8 cellular contexts compared by ENCODE assay signal in the genomic region with DNA sequence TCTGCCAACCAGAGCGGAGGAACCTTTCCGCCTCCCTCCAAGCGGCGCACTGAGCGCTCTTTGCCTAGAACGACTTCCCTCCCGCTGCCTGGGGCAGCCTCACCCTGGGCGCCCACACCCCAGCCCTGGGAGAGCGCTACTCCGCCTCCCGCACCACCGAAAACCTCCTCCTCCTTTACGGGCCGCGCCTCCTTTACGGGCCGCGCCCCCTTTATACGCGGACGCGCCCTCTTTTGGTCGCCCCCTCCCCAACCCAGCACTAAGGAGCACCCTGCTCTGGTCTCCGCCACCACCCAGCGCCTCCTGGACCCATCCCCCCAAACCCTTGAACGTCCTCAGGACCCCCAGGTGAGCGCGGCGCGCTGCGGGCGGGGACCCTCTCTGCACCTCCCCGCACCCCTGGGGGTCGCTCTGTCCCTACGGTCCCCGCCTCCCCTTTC. TPM values are rescaled to one million over a fixed set of nuclear protein-coding genes. Genes with fewer than 3 reads are reported as not detected.
DNase-seq lines count a peak whose midpoint lies in the region; ATAC-seq and TF ChIP-seq lines count a peak whose summit lies in the region.

No MANE protein-coding gene starts in this region.

- TF ChIP-seq POLR2A in sigmoid colon (IDR thresholded peaks at IDR 0.05): no peak

- TF ChIP-seq EP300 in sigmoid colon (IDR thresholded peaks at IDR 0.05): no peak

- H3K36me3 ChIP-seq in sigmoid colon: no peaks in the 10 kb centered on the region

- TF ChIP-seq CTCF in sigmoid colon (IDR thresholded peaks at IDR 0.05) (no peak), foreskin fibroblast (IDR thresholded peaks at IDR 0.05; ENCODE audit: low read depth, low read length) (no peak)

- H3K27me3 ChIP-seq in sigmoid colon: peaks cover 26 to 77% (median 50%) of the 10 kb centered on the region in 3 donors

- H3K9me3 ChIP-seq in sigmoid colon: no peaks in the 10 kb centered on the region

- intact Hi-C loops in head of caudate nucleus (cut with DNase I): no loop called here
- intact Hi-C loops in sigmoid colon (cut with DNase I): no loop called here

- ATAC-seq in HG02588 (IDR thresholded peaks at IDR 0.05; ENCODE audit: unreplicated experiment) (no peak), GM21825 (IDR thresholded peaks at IDR 0.05; ENCODE audit: unreplicated experiment) (no peak)

- H3K27ac ChIP-seq in sigmoid colon: no peak overlapping the region

- peaks cover 0 to 29% (median 26%) of the 10 kb centered on the region in 4 donors for H3K4me1 ChIP-seq in sigmoid colon

- DNase-seq in activated T-cell treated with anti-CD3 and anti-CD28 coated beads for 48 hours (ENCODE audit: low read depth) (peak; percentile 7), activated T-cell treated with anti-CD3 and anti-CD28 coated beads for 4 hours (no peak), head of caudate nucleus (peak in 41 of 42 donors; percentile 44 to 90 (median 72)), sigmoid colon (peak; percentile 38), foreskin fibroblast (no peak)
- peak; percentile 28 to 35 for DNase-seq in activated CD4-positive, alpha-beta T cell treated with anti-CD3 and anti-CD28 coated beads, Interleukin-2, amount 50 U/mL, for 4 hours

- H3K4me3 ChIP-seq in sigmoid colon (peak overlapping the region in 3 of 4 donors; percentile 31 to 50 (median 43)), foreskin fibroblast (ENCODE audit: low read depth in 1 of 2, low read length in 2 of 2) (peak overlapping the region in 1 of 2 donors; percentile 29)

- 1 to 2% methylated on average over 36 of the region's 36 CpGs for WGBS in sigmoid colon, 2 donors

RNA-seq across cellular contexts. Expression of a gene that starts 0.6 kb away (rescaled TPM):
- 1 to 10 TPM; 2.3 to 9.6 (median 5.6) TPM for total RNA-seq in sigmoid colon
- 1 to 10 TPM; 1.4 to 3.8 (median 1.8) TPM for polyA plus RNA-seq in sigmoid colon

Comparison
In these comparisons a context has a peak if more than half of its experiments do, and no peak if none do; other contexts are left out.
1. DNase-seq: peak in activated T-cell treated with anti-CD3 and anti-CD28 coated beads for 48 hours (single experiment), activated CD4-positive, alpha-beta T cell treated with anti-CD3 and anti-CD28 coated beads, Interleukin-2, amount 50 U/mL, for 4 hours (2 of 2), head of caudate nucleus (41 of 42) and sigmoid colon (single experiment); none in activated T-cell treated with anti-CD3 and anti-CD28 coated beads for 4 hours (single experiment) and foreskin fibroblast (0 of 2).